Comparison of ENCODE assay signal across 16 cellular contexts in the genomic region with DNA sequence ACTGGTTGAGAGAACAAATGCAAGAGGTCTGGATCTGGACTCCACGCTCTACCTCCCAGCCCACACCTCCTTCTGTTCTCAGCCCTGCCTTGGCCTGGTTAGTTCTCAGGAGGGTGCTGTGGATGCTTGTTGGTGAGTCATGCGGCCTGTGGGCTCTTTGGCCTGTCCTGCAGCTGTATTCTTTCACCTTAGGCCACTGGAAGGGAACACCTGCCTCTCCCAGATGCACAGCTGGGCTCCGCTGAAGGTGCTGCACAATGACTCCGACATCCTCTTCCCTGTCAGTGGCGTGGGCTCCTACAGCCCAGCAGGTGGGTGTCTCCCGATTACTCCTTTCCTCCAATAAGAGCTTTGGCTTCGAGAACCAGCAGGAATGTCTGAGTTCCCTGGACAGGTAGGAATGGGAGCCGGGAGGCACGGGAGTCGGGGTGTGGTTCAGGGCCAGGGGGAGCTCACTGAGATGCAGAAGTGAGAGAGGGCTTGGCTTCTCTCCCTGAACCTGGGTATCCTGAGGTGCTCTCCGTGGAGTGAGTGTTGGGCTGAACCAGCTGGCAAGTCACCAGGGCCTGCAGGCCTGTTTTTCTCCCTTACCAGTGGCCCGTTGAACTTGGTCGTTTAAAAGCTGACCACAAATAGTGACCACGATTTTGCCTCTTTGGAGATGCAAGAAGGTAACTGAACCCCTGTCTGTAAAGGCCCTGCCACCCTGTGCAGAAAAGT.
DNase-seq lines count a peak whose midpoint lies in the region; ATAC-seq and TF ChIP-seq lines count a peak whose summit lies in the region.
"Had no signal": no experiment of that assay in that cellular context is flagged by ENCODE, and none has a peak within 500 bp of the region (broad histone marks: within the 10 kb centered on the region; RNA-seq: fewer than 3 reads in every experiment).

No MANE protein-coding gene starts in this region.

- H3K4me1 ChIP-seq in right atrium auricular region: peaks cover 0 to 14% of the 10 kb centered on the region in 2 donors
- H3K4me1 ChIP-seq in heart right ventricle: peaks cover 2 to 29% (median 22%) of the 10 kb centered on the region in 9 donors
- H3K4me1 ChIP-seq in breast epithelium: no peaks in the 10 kb centered on the region
- H3K4me1 ChIP-seq in left lung: peaks cover 12 to 32% of the 10 kb centered on the region in 2 donors
- peaks cover 38% of the 10 kb centered on the region for H3K4me1 ChIP-seq in vagina
- H3K4me1 ChIP-seq in sigmoid colon: peaks cover 0 to 6% (median 2%) of the 10 kb centered on the region in 4 donors
- H3K4me1 ChIP-seq: A549 had no signal

- H3K4me3 ChIP-seq in right atrium auricular region: no peak overlapping the region
- H3K4me3 ChIP-seq in heart right ventricle: no peak overlapping the region
- H3K4me3 ChIP-seq in breast epithelium: no peak overlapping the region
- H3K4me3 ChIP-seq in left lung: no peak overlapping the region
- no peak overlapping the region for H3K4me3 ChIP-seq in vagina
- no peak overlapping the region for H3K4me3 ChIP-seq in sigmoid colon
- H3K4me3 ChIP-seq: A549, skin epidermis had no signal

- no peak for ATAC-seq in heart right ventricle
- ATAC-seq in left lung: peak; percentile 11
- ATAC-seq: T-cell had no signal

- no peak for TF ChIP-seq CTCF in right atrium auricular region (IDR thresholded peaks at IDR 0.05)
- TF ChIP-seq CTCF in heart right ventricle (IDR thresholded peaks at IDR 0.05): no peak
- TF ChIP-seq CTCF in breast epithelium (IDR thresholded peaks at IDR 0.05): no peak
- TF ChIP-seq CTCF in left lung (IDR thresholded peaks at IDR 0.05): no peak
- no peak for TF ChIP-seq CTCF in vagina (IDR thresholded peaks at IDR 0.05)
- no peak for TF ChIP-seq CTCF in sigmoid colon (IDR thresholded peaks at IDR 0.05)

- H3K27me3 ChIP-seq in right atrium auricular region: no peaks in the 10 kb centered on the region
- no peaks in the 10 kb centered on the region for H3K27me3 ChIP-seq in heart right ventricle
- H3K27me3 ChIP-seq in breast epithelium: no peaks in the 10 kb centered on the region
- H3K27me3 ChIP-seq in left lung: no peaks in the 10 kb centered on the region
- H3K27me3 ChIP-seq in vagina: no peaks in the 10 kb centered on the region
- no peaks in the 10 kb centered on the region for H3K27me3 ChIP-seq in sigmoid colon

- intact Hi-C loops in heart right ventricle (cut with DNase I): loop anchor here in 8 of 10 donors (5.0 to 10.0 kb wide), 12 partner anchors 84 to 667 kb away; a partner anchor contains a TSS
- intact Hi-C loops in breast epithelium (cut with DNase I; ENCODE audit: low total_unique reads): no loop called here
- intact Hi-C loops in left lung (cut with DNase I): loop anchor here in 1 of 2 donors (10.0 kb wide), 1 partner anchor 657 kb away; no protein-coding TSS in a partner anchor
- intact Hi-C loops in vagina (cut with DNase I): loop anchor here (10.0 kb wide), 1 partner anchor 87 kb away; a partner anchor contains a TSS
- intact Hi-C loops in sigmoid colon (cut with DNase I): loop anchor here (10.0 kb wide), 2 partner anchors 207 to 267 kb away; a partner anchor contains a TSS

- 88% methylated on average over 14 of the region's 14 CpGs for WGBS in heart right ventricle, 2 donors
- 89 to 92% methylated on average over 14 of the region's 14 CpGs for WGBS in sigmoid colon, 2 donors

- DNase-seq in right atrium auricular region (ENCODE audit: low spot score) (no peak), heart right ventricle (no peak), breast epithelium (ENCODE audit: low spot score in 2 of 2) (no peak), left lung (peak in 1 of 2 donors; percentile 35), vagina (ENCODE audit: extremely low spot score in 2 of 2) (no peak), SIG-M5 (lab: John Stamatoyannopoulos, UW) (no peak), sigmoid colon (no peak), Kasumi-1 (lab: John Stamatoyannopoulos, UW) (no peak)
- DNase-seq: activated CD4-positive, alpha-beta T cell treated with anti-CD3 and anti-CD28 coated beads for 48 hours; caudate nucleus; DMS153; naive B cell; NCI-H1436 treated with DMSO at 0.1 percent for 48 hours; T-cell had no signal

- TF ChIP-seq POLR2A in breast epithelium (IDR thresholded peaks at IDR 0.05): no peak
- no peak for TF ChIP-seq POLR2A in vagina (IDR thresholded peaks at IDR 0.05)
- no peak for TF ChIP-seq POLR2A in sigmoid colon (IDR thresholded peaks at IDR 0.05)

- TF ChIP-seq EP300 in sigmoid colon (IDR thresholded peaks at IDR 0.05): no peak

- H3K27ac ChIP-seq in right atrium auricular region: peak overlapping the region; percentile 75 to 81
- H3K27ac ChIP-seq in heart right ventricle: peak overlapping the region in 5 of 10 donors; percentile 9 to 78 (median 70)
- H3K27ac ChIP-seq in breast epithelium: peak overlapping the region; percentile 48 to 52
- peak overlapping the region; percentile 75 to 87 for H3K27ac ChIP-seq in left lung
- H3K27ac ChIP-seq in vagina: peak overlapping the region; percentile 79
- peak overlapping the region in 2 of 4 donors; percentile 65 to 79 for H3K27ac ChIP-seq in sigmoid colon
- H3K27ac ChIP-seq: A549 had no signal

- H3K36me3 ChIP-seq in right atrium auricular region (no peaks in the 10 kb centered on the region), heart right ventricle (peaks cover 0 to 22% (median 0%) of the 10 kb centered on the region in 9 donors), breast epithelium (no peaks in the 10 kb centered on the region), left lung (peaks cover 0 to 4% of the 10 kb centered on the region in 2 donors), vagina (peaks cover 0 to 2% of the 10 kb centered on the region in 2 donors), sigmoid colon (peaks cover 0 to 15% (median 0%) of the 10 kb centered on the region in 4 donors)

- no peaks in the 10 kb centered on the region for H3K9me3 ChIP-seq in right atrium auricular region
- H3K9me3 ChIP-seq in heart right ventricle: no peaks in the 10 kb centered on the region
- H3K9me3 ChIP-seq in breast epithelium: no peaks in the 10 kb centered on the region
- no peaks in the 10 kb centered on the region for H3K9me3 ChIP-seq in left lung
- no peaks in the 10 kb centered on the region for H3K9me3 ChIP-seq in vagina
- no peaks in the 10 kb centered on the region for H3K9me3 ChIP-seq in sigmoid colon
- H3K9me3 ChIP-seq: A549 had no signal
